In genomic region chr1:229552732-229553131, GRCh38 we compare ENCODE assay signal across 16 cellular contexts. TPM values are rescaled to one million over a fixed set of nuclear protein-coding genes. Genes with fewer than 3 reads are reported as not detected.
DNase-seq lines count a peak whose midpoint lies in the region; ATAC-seq and TF ChIP-seq lines count a peak whose summit lies in the region.
"Had no signal": no experiment of that assay in that cellular context is flagged by ENCODE, and none has a peak within 500 bp of the region (broad histone marks: within the 10 kb centered on the region; RNA-seq: fewer than 3 reads in every experiment).

No MANE protein-coding gene starts in this region.

- CTCF ChIA-PET in activated CD8-positive, alpha-beta T cell treated with anti-CD3 and anti-CD28 coated beads, Interleukin-2, amount 10 ng/mL, durations not matched to agents 7 days and 5 days (lab: Charles Lee): no interaction called here
- CTCF ChIA-PET in activated CD8-positive, alpha-beta T cell treated with anti-CD3 and anti-CD28 coated beads for 36 hours (lab: Charles Lee): no interaction called here

- WGBS in aorta, 2 donors: 57 to 61% methylated on average over 5 of the region's 5 CpGs

- TF ChIP-seq CTCF in activated CD8-positive, alpha-beta T cell treated with anti-CD3 and anti-CD28 coated beads for 36 hours (IDR thresholded peaks at IDR 0.05): no peak
- no peak for TF ChIP-seq CTCF in HL-60 (IDR thresholded peaks at IDR 0.05; ENCODE audit: insufficient read depth, low read length)

- peak overlapping the region; percentile 95; the same call in 1 of the 2 replicates for H3K27ac ChIP-seq in HL-60 (replicated peaks)
- H3K27ac ChIP-seq in aorta (ENCODE audit: low read depth in 1 of 2, low read length in 2 of 2): no peak overlapping the region
- H3K27ac ChIP-seq: BLaER1 had no signal

- no peak for ATAC-seq in activated CD8-positive, alpha-beta T cell treated with anti-CD3 and anti-CD28 coated beads, Interleukin-2, amount 10 ng/mL, durations not matched to agents 7 days and 5 days
- ATAC-seq in activated CD8-positive, alpha-beta T cell treated with anti-CD3 and anti-CD28 coated beads for 36 hours: no peak
- ATAC-seq in central memory CD8-positive, alpha-beta T cell (replicated peaks; ENCODE audit: extremely low read depth, poor library complexity, severe bottlenecking): no peak
- ATAC-seq in stimulated activated naive B cell treated with anti-CD40 and anti-IgM and Interleukin-4, amounts not matched to agents 10 μg/mL and 1 μg/mL and 100 μg/mL, for 72 hours (replicated peaks): no peak
- ATAC-seq in aorta (ENCODE audit: low FRiP score): no peak

- H3K4me3 ChIP-seq in HL-60 (replicated peaks; ENCODE audit: insufficient read depth, low read length): no peak overlapping the region
- no peak overlapping the region for H3K4me3 ChIP-seq in MG63
- H3K4me3 ChIP-seq in aorta (ENCODE audit: low read length in 2 of 2): no peak overlapping the region
- H3K4me3 ChIP-seq: BLaER1 had no signal

- H3K4me3 Mint-ChIP-seq in activated CD8-positive, alpha-beta T cell treated with anti-CD3 and anti-CD28 coated beads, Interleukin-2, amount 10 ng/mL, durations not matched to agents 7 days and 5 days: no peak overlapping the region
- no peak overlapping the region for H3K4me3 Mint-ChIP-seq in activated CD8-positive, alpha-beta T cell treated with anti-CD3 and anti-CD28 coated beads for 36 hours
- no peak overlapping the region for H3K4me3 Mint-ChIP-seq in central memory CD8-positive, alpha-beta T cell
- no peak overlapping the region for H3K4me3 Mint-ChIP-seq in stimulated activated naive B cell treated with anti-CD40 and anti-IgM and Interleukin-4, amounts not matched to agents 10 μg/mL and 1 μg/mL and 100 μg/mL, for 72 hours

- no peaks in the 10 kb centered on the region for H3K27me3 Mint-ChIP-seq in activated CD8-positive, alpha-beta T cell treated with anti-CD3 and anti-CD28 coated beads, Interleukin-2, amount 10 ng/mL, durations not matched to agents 7 days and 5 days (ENCODE audit: low read depth)
- no peaks in the 10 kb centered on the region for H3K27me3 Mint-ChIP-seq in activated CD8-positive, alpha-beta T cell treated with anti-CD3 and anti-CD28 coated beads for 36 hours
- no peaks in the 10 kb centered on the region for H3K27me3 Mint-ChIP-seq in central memory CD8-positive, alpha-beta T cell
- no peaks in the 10 kb centered on the region for H3K27me3 Mint-ChIP-seq in stimulated activated naive B cell treated with anti-CD40 and anti-IgM and Interleukin-4, amounts not matched to agents 10 μg/mL and 1 μg/mL and 100 μg/mL, for 72 hours

- intact Hi-C loops in activated CD8-positive, alpha-beta T cell treated with anti-CD3 and anti-CD28 coated beads for 36 hours (cut with micrococcal nuclease): loop anchor here (10.0 kb wide), 1 partner anchor 72 kb away; the partner anchor contains the start of genes TAF5L and URB2
- intact Hi-C loops in aorta (cut with DNase I): no loop called here

- DNase-seq in activated CD8-positive, alpha-beta T cell treated with anti-CD3 and anti-CD28 coated beads, Interleukin-2, amount 10 ng/mL, durations not matched to agents 7 days and 5 days: no peak
- no peak for DNase-seq in activated CD8-positive, alpha-beta T cell treated with anti-CD3 and anti-CD28 coated beads for 36 hours
- DNase-seq in HL-60 (ENCODE audit: low read depth in 1 of 2, low spot score in 1 of 2) (no peak), MG63 (no peak), aorta (no peak), SW480 (ENCODE audit: low spot score) (no peak)
- no peak for DNase-seq in central memory CD8-positive, alpha-beta T cell (ENCODE audit: low spot score in 2 of 2)
- no peak for DNase-seq in stimulated activated naive B cell treated with anti-CD40 and anti-IgM and Interleukin-4, amounts not matched to agents 10 μg/mL and 1 μg/mL and 100 μg/mL, for 72 hours
- DNase-seq: DMS 273 treated with DMSO at 0.1 percent for 48 hours, KBM-7, NCI-H1105, NCI-H1694 treated with DMSO at 0.1 percent for 48 hours, NCI-H2107, NCI-H226, NCI-H524 treated with DMSO at 0.1 percent for 48 hours had no signal

- POLR2A ChIA-PET in activated CD8-positive, alpha-beta T cell treated with anti-CD3 and anti-CD28 coated beads, Interleukin-2, amount 10 ng/mL, durations not matched to agents 7 days and 5 days (lab: Charles Lee): no interaction called here
- POLR2A ChIA-PET in activated CD8-positive, alpha-beta T cell treated with anti-CD3 and anti-CD28 coated beads for 36 hours (lab: Charles Lee): no interaction called here

- peaks cover 30% of the 10 kb centered on the region for H3K36me3 ChIP-seq in MG63
- no peaks in the 10 kb centered on the region for H3K36me3 ChIP-seq in aorta (ENCODE audit: control insufficient read depth in 1 of 2, insufficient read depth in 2 of 2, low read length in 1 of 2)

- H3K36me3 Mint-ChIP-seq in activated CD8-positive, alpha-beta T cell treated with anti-CD3 and anti-CD28 coated beads, Interleukin-2, amount 10 ng/mL, durations not matched to agents 7 days and 5 days (ENCODE audit: low read depth): peaks cover 16% of the 10 kb centered on the region
- H3K36me3 Mint-ChIP-seq in activated CD8-positive, alpha-beta T cell treated with anti-CD3 and anti-CD28 coated beads for 36 hours (ENCODE audit: low read depth): peaks cover 16% of the 10 kb centered on the region
- H3K36me3 Mint-ChIP-seq in central memory CD8-positive, alpha-beta T cell (ENCODE audit: insufficient read depth): peaks cover 15% of the 10 kb centered on the region
- H3K36me3 Mint-ChIP-seq in stimulated activated naive B cell treated with anti-CD40 and anti-IgM and Interleukin-4, amounts not matched to agents 10 μg/mL and 1 μg/mL and 100 μg/mL, for 72 hours: peaks cover 17 to 33% of the 10 kb centered on the region in 2 donors

- peak overlapping the region; percentile 28 for H3K27ac Mint-ChIP-seq in activated CD8-positive, alpha-beta T cell treated with anti-CD3 and anti-CD28 coated beads, Interleukin-2, amount 10 ng/mL, durations not matched to agents 7 days and 5 days
- H3K27ac Mint-ChIP-seq in activated CD8-positive, alpha-beta T cell treated with anti-CD3 and anti-CD28 coated beads for 36 hours: no peak overlapping the region
- H3K27ac Mint-ChIP-seq in central memory CD8-positive, alpha-beta T cell (ENCODE audit: low read depth): peak overlapping the region; percentile 36
- H3K27ac Mint-ChIP-seq in stimulated activated naive B cell treated with anti-CD40 and anti-IgM and Interleukin-4, amounts not matched to agents 10 μg/mL and 1 μg/mL and 100 μg/mL, for 72 hours: peak overlapping the region; percentile 52

- H3K4me1 Mint-ChIP-seq in activated CD8-positive, alpha-beta T cell treated with anti-CD3 and anti-CD28 coated beads, Interleukin-2, amount 10 ng/mL, durations not matched to agents 7 days and 5 days (ENCODE audit: low read depth): peaks cover 32% of the 10 kb centered on the region
- H3K4me1 Mint-ChIP-seq in activated CD8-positive, alpha-beta T cell treated with anti-CD3 and anti-CD28 coated beads for 36 hours (ENCODE audit: low read depth): peaks cover 30% of the 10 kb centered on the region
- H3K4me1 Mint-ChIP-seq in central memory CD8-positive, alpha-beta T cell: peaks cover 64% of the 10 kb centered on the region
- peaks cover 32 to 57% of the 10 kb centered on the region in 2 donors for H3K4me1 Mint-ChIP-seq in stimulated activated naive B cell treated with anti-CD40 and anti-IgM and Interleukin-4, amounts not matched to agents 10 μg/mL and 1 μg/mL and 100 μg/mL, for 72 hours

- H3K9me3 ChIP-seq in MG63 (no peaks in the 10 kb centered on the region), aorta (ENCODE audit: control insufficient read depth, low read length) (no peaks in the 10 kb centered on the region)
- H3K9me3 ChIP-seq: BLaER1 had no signal

- no peaks in the 10 kb centered on the region for H3K27me3 ChIP-seq in HL-60 (ENCODE audit: insufficient read depth, poor library complexity, severe bottlenecking)
- no peaks in the 10 kb centered on the region for H3K27me3 ChIP-seq in MG63
- no peaks in the 10 kb centered on the region for H3K27me3 ChIP-seq in aorta (ENCODE audit: control insufficient read depth in 1 of 2, insufficient read depth in 2 of 2, low read length in 1 of 2)
- H3K27me3 ChIP-seq: BLaER1 had no signal

- H3K9me3 Mint-ChIP-seq in activated CD8-positive, alpha-beta T cell treated with anti-CD3 and anti-CD28 coated beads, Interleukin-2, amount 10 ng/mL, durations not matched to agents 7 days and 5 days (ENCODE audit: insufficient read depth): no peaks in the 10 kb centered on the region
- H3K9me3 Mint-ChIP-seq in activated CD8-positive, alpha-beta T cell treated with anti-CD3 and anti-CD28 coated beads for 36 hours: no peaks in the 10 kb centered on the region
- no peaks in the 10 kb centered on the region for H3K9me3 Mint-ChIP-seq in central memory CD8-positive, alpha-beta T cell
- H3K9me3 Mint-ChIP-seq in stimulated activated naive B cell treated with anti-CD40 and anti-IgM and Interleukin-4, amounts not matched to agents 10 μg/mL and 1 μg/mL and 100 μg/mL, for 72 hours: no peaks in the 10 kb centered on the region

- peaks cover 0 to 3% of the 10 kb centered on the region in 2 donors for H3K4me1 ChIP-seq in aorta (ENCODE audit: control insufficient read depth in 1 of 2, insufficient read depth in 2 of 2, low read length in 2 of 2)

RNA-seq across cellular contexts. Expression of gene ABCB10, which starts 5.8 kb away (rescaled TPM):
- 10 to 100 TPM; 32.4 to 39.9 TPM for total RNA-seq in activated CD8-positive, alpha-beta T cell treated with anti-CD3 and anti-CD28 coated beads, Interleukin-2, amount 10 ng/mL, durations not matched to agents 7 days and 5 days
- total RNA-seq in activated CD8-positive, alpha-beta T cell treated with anti-CD3 and anti-CD28 coated beads for 36 hours: 10 to 100 TPM; 30.7 to 32.1 TPM
- total RNA-seq in MG63 (2014; rRNA removed; shearing (Covaris generic); ENCODE audit: low replicate concordance): 34.2 and 38.4 TPM in 2 replicates
- total RNA-seq in aorta: 10 to 100 TPM; 19.9 to 24.2 TPM
- polyA plus RNA-seq in aorta: 10 to 100 TPM in 1 of 2 donors, 1 to 10 TPM in 1; 6.8 to 12.7 TPM

RNA-seq across cellular contexts. Expression of gene NUP133, which starts 44.6 kb away (rescaled TPM):
- total RNA-seq in activated CD8-positive, alpha-beta T cell treated with anti-CD3 and anti-CD28 coated beads, Interleukin-2, amount 10 ng/mL, durations not matched to agents 7 days and 5 days: 10 to 100 TPM; 46.8 to 49.7 TPM
- 10 to 100 TPM; 58.9 to 59.7 TPM for total RNA-seq in activated CD8-positive, alpha-beta T cell treated with anti-CD3 and anti-CD28 coated beads for 36 hours
- total RNA-seq in MG63 (2014; rRNA removed; shearing (Covaris generic); ENCODE audit: low replicate concordance): 28.1 and 28.3 TPM in 2 replicates
- 10 to 100 TPM; 30.3 to 37.3 TPM for total RNA-seq in aorta
- 10 to 100 TPM in 1 of 2 donors, 1 to 10 TPM in 1; 5.1 to 17.6 TPM for polyA plus RNA-seq in aorta
